In the genomic region with DNA sequence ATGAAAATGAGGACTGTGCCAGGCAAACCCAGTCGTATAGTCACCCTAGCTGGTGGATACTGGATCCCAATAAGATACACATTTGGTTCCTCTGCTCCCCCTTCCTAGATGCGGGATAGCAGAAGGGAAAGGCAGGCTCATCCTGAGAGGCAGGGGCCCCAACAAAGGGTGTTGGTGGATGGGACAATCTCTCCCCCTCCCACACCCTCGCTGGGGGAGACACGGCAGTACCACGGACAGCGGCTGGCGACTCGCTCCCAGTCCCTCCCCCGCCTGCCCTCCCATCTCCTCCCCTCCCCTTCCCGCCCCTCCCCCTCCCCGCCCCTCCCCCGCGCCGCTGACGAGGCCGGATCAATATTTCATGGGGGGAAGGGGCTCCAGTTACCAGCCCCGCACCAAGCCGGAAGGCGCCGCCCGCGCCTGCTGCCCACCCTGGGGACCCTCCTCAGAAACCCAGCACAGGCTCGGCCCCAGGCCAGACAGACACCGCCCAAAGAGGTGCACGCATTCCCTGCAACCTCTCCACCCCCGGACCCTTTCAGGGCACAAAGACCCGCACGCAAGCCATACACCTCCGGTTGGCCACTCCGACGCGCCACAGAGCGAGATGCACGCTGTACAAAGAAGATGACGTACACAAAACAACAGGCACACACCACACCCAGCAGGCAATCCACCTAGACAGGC, we compare ENCODE assay signal across 16 cellular contexts. TPM values are rescaled to one million over a fixed set of nuclear protein-coding genes. Genes with fewer than 3 reads are reported as not detected.
DNase-seq lines count a peak whose midpoint lies in the region; ATAC-seq, FAIRE-seq and TF ChIP-seq lines count a peak whose summit lies in the region.
"Had no signal": no experiment of that assay in that cellular context is flagged by ENCODE, and none has a peak within 500 bp of the region (broad histone marks: within the 10 kb centered on the region; RNA-seq: fewer than 3 reads in every experiment).

No MANE protein-coding gene starts in this region.

- H3K9me3 Mint-ChIP-seq in activated CD4-positive, alpha-beta T cell treated with anti-CD3 and anti-CD28 coated beads for 36 hours (ENCODE audit: low read depth) = no peaks in the 10 kb centered on the region
- no peaks in the 10 kb centered on the region for H3K9me3 Mint-ChIP-seq in activated T-helper 1 cell treated with anti-CD3 and anti-CD28 coated beads, Interleukin-12 subunit alpha, Interleukin-12 subunit beta, Interleukin-2, Interleukin-4 antibody, amounts not matched to agents 30 ng/mL and 10 ng/mL and 1 ng/mL, durations not matched to agents 14 hours and 24 hours and 36 hours
- H3K9me3 Mint-ChIP-seq: activated CD4-positive, alpha-beta memory T cell treated with anti-CD3 and anti-CD28 coated beads for 36 hours had no signal

- no peak overlapping the region for H3K4me3 Mint-ChIP-seq in activated CD4-positive, alpha-beta T cell treated with anti-CD3 and anti-CD28 coated beads for 36 hours
- H3K4me3 Mint-ChIP-seq in activated T-helper 1 cell treated with anti-CD3 and anti-CD28 coated beads, Interleukin-12 subunit alpha, Interleukin-12 subunit beta, Interleukin-2, Interleukin-4 antibody, amounts not matched to agents 30 ng/mL and 10 ng/mL and 1 ng/mL, durations not matched to agents 14 hours and 24 hours and 36 hours = no peak overlapping the region
- H3K4me3 Mint-ChIP-seq: activated CD4-positive, alpha-beta memory T cell treated with anti-CD3 and anti-CD28 coated beads for 36 hours had no signal

- intact Hi-C loops in activated CD4-positive, alpha-beta T cell treated with anti-CD3 and anti-CD28 coated beads for 36 hours (cut with DNase I, micrococcal nuclease) = no loop called here
- intact Hi-C loops in testis (cut with DNase I; ENCODE audit: low total_unique reads) = no loop called here
- intact Hi-C loops in activated T-helper 1 cell treated with anti-CD3 and anti-CD28 coated beads, Interleukin-12 subunit alpha, Interleukin-12 subunit beta, Interleukin-2, Interleukin-4 antibody, amounts not matched to agents 30 ng/mL and 10 ng/mL and 1 ng/mL, durations not matched to agents 14 hours and 24 hours and 36 hours (cut with micrococcal nuclease) = no loop called here

- CTCF ChIA-PET in activated CD4-positive, alpha-beta T cell treated with anti-CD3 and anti-CD28 coated beads for 36 hours (lab: Charles Lee) = interaction anchor here (0.6 kb wide), 1 partner anchor 31 kb away, joined by 3 read pairs; no protein-coding TSS in a partner anchor

- POLR2A ChIA-PET in activated CD4-positive, alpha-beta T cell treated with anti-CD3 and anti-CD28 coated beads for 36 hours (lab: Charles Lee) = no interaction called here

- H3K27me3 ChIP-seq in WERI-Rb-1 (ENCODE audit: insufficient read depth, low read depth, severe bottlenecking) (no peaks in the 10 kb centered on the region), iPS-18a (ENCODE audit: control insufficient read depth, insufficient read depth, low read length) (no peaks in the 10 kb centered on the region), testis (no peaks in the 10 kb centered on the region)
- H3K27me3 ChIP-seq: upper lobe of left lung had no signal

- no peak overlapping the region for H3K27ac Mint-ChIP-seq in activated CD4-positive, alpha-beta T cell treated with anti-CD3 and anti-CD28 coated beads for 36 hours
- H3K27ac Mint-ChIP-seq in activated T-helper 1 cell treated with anti-CD3 and anti-CD28 coated beads, Interleukin-12 subunit alpha, Interleukin-12 subunit beta, Interleukin-2, Interleukin-4 antibody, amounts not matched to agents 30 ng/mL and 10 ng/mL and 1 ng/mL, durations not matched to agents 14 hours and 24 hours and 36 hours = no peak overlapping the region
- H3K27ac Mint-ChIP-seq: activated CD4-positive, alpha-beta memory T cell treated with anti-CD3 and anti-CD28 coated beads for 36 hours had no signal

- no peaks in the 10 kb centered on the region for H3K36me3 Mint-ChIP-seq in activated CD4-positive, alpha-beta T cell treated with anti-CD3 and anti-CD28 coated beads for 36 hours (ENCODE audit: low read depth)
- no peaks in the 10 kb centered on the region for H3K36me3 Mint-ChIP-seq in activated T-helper 1 cell treated with anti-CD3 and anti-CD28 coated beads, Interleukin-12 subunit alpha, Interleukin-12 subunit beta, Interleukin-2, Interleukin-4 antibody, amounts not matched to agents 30 ng/mL and 10 ng/mL and 1 ng/mL, durations not matched to agents 14 hours and 24 hours and 36 hours (ENCODE audit: low read depth)
- H3K36me3 Mint-ChIP-seq: activated CD4-positive, alpha-beta memory T cell treated with anti-CD3 and anti-CD28 coated beads for 36 hours had no signal

- DNase-seq in activated CD4-positive, alpha-beta T cell treated with anti-CD3 and anti-CD28 coated beads for 36 hours = peak; percentile 29
- DNase-seq in activated CD4-positive, alpha-beta T cell treated with anti-CD3 and anti-CD28 coated beads, Interleukin-2, amount 50 U/mL, for 48 hours = no peak
- DNase-seq in WERI-Rb-1 (no peak), testis (peak; percentile 54), GM12891 (ENCODE audit: insufficient read length, low spot score) (no peak)
- DNase-seq in activated effector memory CD4-positive, alpha-beta T cell treated with Interleukin-2 at 50 U/mL for 16 hours = no peak
- DNase-seq in activated T-helper 1 cell treated with anti-CD3 and anti-CD28 coated beads, Interleukin-12 subunit alpha, Interleukin-12 subunit beta, Interleukin-2, Interleukin-4 antibody, amounts not matched to agents 30 ng/mL and 10 ng/mL and 1 ng/mL, durations not matched to agents 14 hours and 24 hours and 36 hours (ENCODE audit: low spot score) = no peak
- DNase-seq: activated CD4-positive, alpha-beta memory T cell treated with anti-CD3 and anti-CD28 coated beads for 36 hours; activated gamma-delta T cell treated with Interleukin-2 at 50 U/mL for 16 hours; COR-L47; NCI-H446 treated with DMSO at 0.1 percent for 48 hours; T-helper 9 cell had no signal

- peak overlapping the region; percentile 52 for H3K27ac ChIP-seq in WERI-Rb-1
- H3K27ac ChIP-seq in iPS-18a (ENCODE audit: low read length) = no peak overlapping the region
- H3K27ac ChIP-seq in testis = no peak overlapping the region
- H3K27ac ChIP-seq: prostate gland, RWPE1, upper lobe of left lung had no signal

- FAIRE-seq in GM12891 (lab: Jason Lieb, UNC) = no peak

- no peak for TF ChIP-seq POLR2A in testis (IDR thresholded peaks at IDR 0.05)
- TF ChIP-seq POLR2A in GM12891 (IDR thresholded peaks at IDR 0.05; ENCODE audit: low read depth, low read length) = no peak

- H3K9ac ChIP-seq in iPS-18a (ENCODE audit: low read length) = peak overlapping the region; percentile 35

- ATAC-seq in activated CD4-positive, alpha-beta T cell treated with anti-CD3 and anti-CD28 coated beads for 36 hours = no peak

- 16 to 19% methylated on average over 16 to 19 of the region's 35 CpGs for WGBS in testis, 2 donors

- peaks cover 4% of the 10 kb centered on the region for H3K4me1 Mint-ChIP-seq in activated CD4-positive, alpha-beta T cell treated with anti-CD3 and anti-CD28 coated beads for 36 hours
- H3K4me1 Mint-ChIP-seq in activated T-helper 1 cell treated with anti-CD3 and anti-CD28 coated beads, Interleukin-12 subunit alpha, Interleukin-12 subunit beta, Interleukin-2, Interleukin-4 antibody, amounts not matched to agents 30 ng/mL and 10 ng/mL and 1 ng/mL, durations not matched to agents 14 hours and 24 hours and 36 hours (ENCODE audit: low read depth) = no peaks in the 10 kb centered on the region

- H3K4me3 ChIP-seq in WERI-Rb-1 (ENCODE audit: low read depth, low read length) (no peak overlapping the region), iPS-18a (ENCODE audit: low read length) (peak overlapping the region; percentile 44), testis (no peak overlapping the region)
- H3K4me3 ChIP-seq: prostate gland, upper lobe of left lung had no signal

- no peak for TF ChIP-seq CTCF in WERI-Rb-1 (IDR thresholded peaks at IDR 0.05; ENCODE audit: low read depth, low read length)
- TF ChIP-seq CTCF in testis (IDR thresholded peaks at IDR 0.05) = no peak

- no peaks in the 10 kb centered on the region for H3K36me3 ChIP-seq in WERI-Rb-1
- no peaks in the 10 kb centered on the region for H3K36me3 ChIP-seq in iPS-18a (ENCODE audit: control insufficient read depth, low read depth, low read length)
- no peaks in the 10 kb centered on the region for H3K36me3 ChIP-seq in testis (ENCODE audit: low read depth, missing control alignments)
- H3K36me3 ChIP-seq: prostate gland, upper lobe of left lung had no signal

- peaks cover 13% of the 10 kb centered on the region for H3K4me1 ChIP-seq in iPS-18a (ENCODE audit: control insufficient read depth, low read depth, low read length)
- no peaks in the 10 kb centered on the region for H3K4me1 ChIP-seq in testis
- H3K4me1 ChIP-seq: prostate gland had no signal

- H3K9me3 ChIP-seq in WERI-Rb-1 (ENCODE audit: severe bottlenecking) (no peaks in the 10 kb centered on the region), iPS-18a (ENCODE audit: control insufficient read depth, low read depth, low read length) (no peaks in the 10 kb centered on the region), testis (no peaks in the 10 kb centered on the region)
- H3K9me3 ChIP-seq: prostate gland, upper lobe of left lung had no signal

- H3K27me3 Mint-ChIP-seq in activated CD4-positive, alpha-beta T cell treated with anti-CD3 and anti-CD28 coated beads for 36 hours = peaks cover 5% of the 10 kb centered on the region
- no peaks in the 10 kb centered on the region for H3K27me3 Mint-ChIP-seq in activated T-helper 1 cell treated with anti-CD3 and anti-CD28 coated beads, Interleukin-12 subunit alpha, Interleukin-12 subunit beta, Interleukin-2, Interleukin-4 antibody, amounts not matched to agents 30 ng/mL and 10 ng/mL and 1 ng/mL, durations not matched to agents 14 hours and 24 hours and 36 hours (ENCODE audit: insufficient read depth)

TF ChIP-seq in GM12891, 5 proteins besides CTCF, POLR2A, EP300 and RAD21 (continues in another document):
- no peak for TF ChIP-seq PAX5 (IDR thresholded peaks at IDR 0.05; ENCODE audit: insufficient read depth, low read length, severe bottlenecking)
- no peak for TF ChIP-seq TAF1 (IDR thresholded peaks at IDR 0.05; ENCODE audit: low read depth, low read length)

RNA-seq across cellular contexts. Expression of a gene that starts 11.5 kb away (rescaled TPM):
- 1 to 10 TPM; 2.7 TPM for total RNA-seq in activated CD4-positive, alpha-beta T cell treated with anti-CD3 and anti-CD28 coated beads for 36 hours
- 1 to 10 TPM; 4.6 to 9.4 TPM for total RNA-seq in testis
- 8.3 TPM for polyA plus RNA-seq in testis (ENCODE audit: insufficient read depth, low read depth, low replicate concordance)
- 1.5 and 1.9 TPM in 2 replicates for total RNA-seq in activated T-helper 1 cell treated with anti-CD3 and anti-CD28 coated beads, Interleukin-12 subunit alpha, Interleukin-12 subunit beta, Interleukin-2, Interleukin-4 antibody, amounts not matched to agents 30 ng/mL and 10 ng/mL and 1 ng/mL, durations not matched to agents 14 hours and 24 hours and 36 hours
- polyA plus RNA-seq in GM12891 (2012; ENCODE audit: low read depth, missing spikeins) = 0.13 TPM

RNA-seq across cellular contexts. Expression of a gene that starts 37.5 kb away (rescaled TPM):
- 10 to 100 TPM; 53.6 to 85.4 TPM for total RNA-seq in activated CD4-positive, alpha-beta T cell treated with anti-CD3 and anti-CD28 coated beads for 36 hours
- 10 to 100 TPM; 69.1 to 83.9 TPM for total RNA-seq in testis
- 70.0 TPM for polyA plus RNA-seq in testis (ENCODE audit: insufficient read depth, low read depth, low replicate concordance)
- 79.0 and 85.1 TPM in 2 replicates for total RNA-seq in activated T-helper 1 cell treated with anti-CD3 and anti-CD28 coated beads, Interleukin-12 subunit alpha, Interleukin-12 subunit beta, Interleukin-2, Interleukin-4 antibody, amounts not matched to agents 30 ng/mL and 10 ng/mL and 1 ng/mL, durations not matched to agents 14 hours and 24 hours and 36 hours
- 33.9 TPM for polyA plus RNA-seq in GM12891 (2012; ENCODE audit: low read depth, missing spikeins)

Comparison
In these comparisons a context has a peak if more than half of its experiments do, and no peak if none do; other contexts are left out.
1. DNase-seq: peak in activated CD4-positive, alpha-beta T cell treated with anti-CD3 and anti-CD28 coated beads for 36 hours (single experiment) and testis (single experiment); none in activated CD4-positive, alpha-beta T cell treated with anti-CD3 and anti-CD28 coated beads, Interleukin-2, amount 50 U/mL, for 48 hours (0 of 2), WERI-Rb-1 (single experiment), activated effector memory CD4-positive, alpha-beta T cell treated with Interleukin-2 at 50 U/mL for 16 hours (single experiment), activated T-helper 1 cell treated with anti-CD3 and anti-CD28 coated beads, Interleukin-12 subunit alpha, Interleukin-12 subunit beta, Interleukin-2, Interleukin-4 antibody, amounts not matched to agents 30 ng/mL and 10 ng/mL and 1 ng/mL, durations not matched to agents 14 hours and 24 hours and 36 hours (single experiment) and GM12891 (single experiment).